Comparison of ENCODE assay signal across 3 cellular contexts in the genomic region with DNA sequence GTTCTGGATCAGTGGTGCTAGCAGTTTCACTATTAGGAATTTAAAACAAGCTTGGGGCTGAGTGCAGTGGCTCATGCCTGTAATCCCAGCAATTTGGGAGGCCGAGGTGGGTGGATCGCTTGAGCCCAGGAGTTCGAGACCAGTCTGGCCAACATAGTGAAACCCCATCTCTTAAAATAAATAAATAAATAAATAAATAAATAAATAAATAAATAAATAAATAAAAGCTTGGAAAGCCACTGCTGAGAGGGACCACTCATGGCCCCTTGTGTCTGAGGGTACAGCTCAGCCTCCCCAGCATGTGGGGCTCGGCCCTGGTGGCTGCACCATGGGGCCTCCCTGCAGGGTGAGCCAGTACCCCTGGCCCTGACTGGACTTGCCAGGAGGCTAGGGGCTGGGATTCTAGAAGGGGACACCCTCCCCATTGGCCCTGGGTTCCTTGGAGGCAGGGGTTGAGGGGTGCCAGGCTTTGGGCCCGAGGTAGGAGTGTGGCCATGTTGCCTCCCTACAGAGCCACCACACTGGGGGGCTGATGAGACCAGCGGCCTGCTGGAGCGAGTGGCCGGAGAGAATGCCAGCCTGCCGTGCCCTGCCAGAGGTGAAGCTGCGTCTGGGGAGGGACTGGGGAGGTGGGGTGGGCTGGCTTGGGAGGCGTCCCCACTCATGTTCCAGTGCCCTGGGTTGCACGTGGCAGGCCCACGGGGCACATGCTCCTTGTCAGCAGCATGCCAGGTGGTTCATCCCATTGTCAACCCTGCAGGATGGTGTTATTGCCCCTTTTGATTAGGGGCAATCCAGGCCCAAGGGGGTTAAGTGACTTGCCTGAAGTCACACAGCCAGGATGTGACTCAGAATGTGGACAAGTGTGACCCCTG.
TF ChIP-seq lines count a peak whose summit lies in the region.

No MANE protein-coding gene starts in this region.

TF ChIP-seq in HEK293, 187 proteins besides CTCF, POLR2A, EP300 and RAD21 (continues in another document):
- peak; percentile 73; the same call in 1 of the 2 replicates for TF ChIP-seq ZNF404 (tag by site-specific recombination; IDR thresholded peaks at IDR 0.05)
- TF ChIP-seq, protein P1, sequence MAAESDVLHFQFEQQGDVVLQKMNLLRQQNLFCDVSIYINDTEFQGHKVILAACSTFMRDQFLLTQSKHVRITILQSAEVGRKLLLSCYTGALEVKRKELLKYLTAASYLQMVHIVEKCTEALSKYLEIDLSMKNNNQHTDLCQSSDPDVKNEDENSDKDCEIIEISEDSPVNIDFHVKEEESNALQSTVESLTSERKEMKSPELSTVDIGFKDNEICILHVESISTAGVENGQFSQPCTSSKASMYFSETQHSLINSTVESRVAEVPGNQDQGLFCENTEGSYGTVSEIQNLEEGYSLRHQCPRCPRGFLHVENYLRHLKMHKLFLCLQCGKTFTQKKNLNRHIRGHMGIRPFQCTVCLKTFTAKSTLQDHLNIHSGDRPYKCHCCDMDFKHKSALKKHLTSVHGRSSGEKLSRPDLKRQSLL (tag by site-specific recombination; IDR thresholded peaks at IDR 0.05): no peak
- TF ChIP-seq, protein P2, sequence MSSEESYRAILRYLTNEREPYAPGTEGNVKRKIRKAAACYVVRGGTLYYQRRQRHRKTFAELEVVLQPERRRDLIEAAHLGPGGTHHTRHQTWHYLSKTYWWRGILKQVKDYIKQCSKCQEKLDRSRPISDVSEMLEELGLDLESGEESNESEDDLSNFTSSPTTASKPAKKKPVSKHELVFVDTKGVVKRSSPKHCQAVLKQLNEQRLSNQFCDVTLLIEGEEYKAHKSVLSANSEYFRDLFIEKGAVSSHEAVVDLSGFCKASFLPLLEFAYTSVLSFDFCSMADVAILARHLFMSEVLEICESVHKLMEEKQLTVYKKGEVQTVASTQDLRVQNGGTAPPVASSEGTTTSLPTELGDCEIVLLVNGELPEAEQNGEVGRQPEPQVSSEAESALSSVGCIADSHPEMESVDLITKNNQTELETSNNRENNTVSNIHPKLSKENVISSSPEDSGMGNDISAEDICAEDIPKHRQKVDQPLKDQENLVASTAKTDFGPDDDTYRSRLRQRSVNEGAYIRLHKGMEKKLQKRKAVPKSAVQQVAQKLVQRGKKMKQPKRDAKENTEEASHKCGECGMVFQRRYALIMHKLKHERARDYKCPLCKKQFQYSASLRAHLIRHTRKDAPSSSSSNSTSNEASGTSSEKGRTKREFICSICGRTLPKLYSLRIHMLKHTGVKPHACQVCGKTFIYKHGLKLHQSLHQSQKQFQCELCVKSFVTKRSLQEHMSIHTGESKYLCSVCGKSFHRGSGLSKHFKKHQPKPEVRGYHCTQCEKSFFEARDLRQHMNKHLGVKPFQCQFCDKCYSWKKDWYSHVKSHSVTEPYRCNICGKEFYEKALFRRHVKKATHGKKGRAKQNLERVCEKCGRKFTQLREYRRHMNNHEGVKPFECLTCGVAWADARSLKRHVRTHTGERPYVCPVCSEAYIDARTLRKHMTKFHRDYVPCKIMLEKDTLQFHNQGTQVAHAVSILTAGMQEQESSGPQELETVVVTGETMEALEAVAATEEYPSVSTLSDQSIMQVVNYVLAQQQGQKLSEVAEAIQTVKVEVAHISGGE (tag by site-specific recombination; conservative IDR thresholded peaks at IDR 0.05; ENCODE audit: low read depth): peak; percentile 87
- TF ChIP-seq ZNF707 (tag by site-specific recombination; IDR thresholded peaks at IDR 0.05): no peak
- TF ChIP-seq, protein P3, sequence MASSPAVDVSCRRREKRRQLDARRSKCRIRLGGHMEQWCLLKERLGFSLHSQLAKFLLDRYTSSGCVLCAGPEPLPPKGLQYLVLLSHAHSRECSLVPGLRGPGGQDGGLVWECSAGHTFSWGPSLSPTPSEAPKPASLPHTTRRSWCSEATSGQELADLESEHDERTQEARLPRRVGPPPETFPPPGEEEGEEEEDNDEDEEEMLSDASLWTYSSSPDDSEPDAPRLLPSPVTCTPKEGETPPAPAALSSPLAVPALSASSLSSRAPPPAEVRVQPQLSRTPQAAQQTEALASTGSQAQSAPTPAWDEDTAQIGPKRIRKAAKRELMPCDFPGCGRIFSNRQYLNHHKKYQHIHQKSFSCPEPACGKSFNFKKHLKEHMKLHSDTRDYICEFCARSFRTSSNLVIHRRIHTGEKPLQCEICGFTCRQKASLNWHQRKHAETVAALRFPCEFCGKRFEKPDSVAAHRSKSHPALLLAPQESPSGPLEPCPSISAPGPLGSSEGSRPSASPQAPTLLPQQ (tag by site-specific recombination; IDR thresholded peaks at IDR 0.05): no peak
- 0 out of 2 replicates have a peak, but pooled peaks have one; percentile 41 for TF ChIP-seq ZNF514 (tag by site-specific recombination; IDR thresholded peaks at IDR 0.05)

TF ChIP-seq in H1, 55 proteins besides CTCF, POLR2A, EP300 and RAD21:
- no peak for TF ChIP-seq TAF7 (optimal IDR thresholded peaks at IDR 0.05; ENCODE audit: borderline replicate concordance, low read depth, low read length)
- TF ChIP-seq ZNF274 (IDR thresholded peaks at IDR 0.05; ENCODE audit: borderline replicate concordance, extremely low read depth, low read length): no peak
- TF ChIP-seq EZH2 (IDR thresholded peaks at IDR 0.05; ENCODE audit: low read depth, low read length, severe bottlenecking): no peak
- TF ChIP-seq CBX5 (IDR thresholded peaks at IDR 0.05; ENCODE audit: low read depth, low read length): no peak
- TF ChIP-seq YY1 (IDR thresholded peaks at IDR 0.05; ENCODE audit: low read depth, low read length): no peak
- no peak for TF ChIP-seq TBP (IDR thresholded peaks at IDR 0.05; ENCODE audit: low read depth, low read length)
- no peak for TF ChIP-seq TCF12 (IDR thresholded peaks at IDR 0.05; ENCODE audit: low read depth, low read length)
- no peak for TF ChIP-seq MAFK (IDR thresholded peaks at IDR 0.05; ENCODE audit: low read depth, low read length)

TF ChIP-seq in GM23338, 12 proteins besides CTCF, POLR2A, EP300 and RAD21:
- no peak for TF ChIP-seq ZNF114 (CRISPR knock-in tag; IDR thresholded peaks at IDR 0.05)
- TF ChIP-seq ZNF331 (CRISPR knock-in tag; IDR thresholded peaks at IDR 0.05; ENCODE audit: low read depth): no peak
- TF ChIP-seq EZH2phosphoT487 (IDR thresholded peaks at IDR 0.05; ENCODE audit: unreplicated experiment): no peak
- TF ChIP-seq, protein P4, sequence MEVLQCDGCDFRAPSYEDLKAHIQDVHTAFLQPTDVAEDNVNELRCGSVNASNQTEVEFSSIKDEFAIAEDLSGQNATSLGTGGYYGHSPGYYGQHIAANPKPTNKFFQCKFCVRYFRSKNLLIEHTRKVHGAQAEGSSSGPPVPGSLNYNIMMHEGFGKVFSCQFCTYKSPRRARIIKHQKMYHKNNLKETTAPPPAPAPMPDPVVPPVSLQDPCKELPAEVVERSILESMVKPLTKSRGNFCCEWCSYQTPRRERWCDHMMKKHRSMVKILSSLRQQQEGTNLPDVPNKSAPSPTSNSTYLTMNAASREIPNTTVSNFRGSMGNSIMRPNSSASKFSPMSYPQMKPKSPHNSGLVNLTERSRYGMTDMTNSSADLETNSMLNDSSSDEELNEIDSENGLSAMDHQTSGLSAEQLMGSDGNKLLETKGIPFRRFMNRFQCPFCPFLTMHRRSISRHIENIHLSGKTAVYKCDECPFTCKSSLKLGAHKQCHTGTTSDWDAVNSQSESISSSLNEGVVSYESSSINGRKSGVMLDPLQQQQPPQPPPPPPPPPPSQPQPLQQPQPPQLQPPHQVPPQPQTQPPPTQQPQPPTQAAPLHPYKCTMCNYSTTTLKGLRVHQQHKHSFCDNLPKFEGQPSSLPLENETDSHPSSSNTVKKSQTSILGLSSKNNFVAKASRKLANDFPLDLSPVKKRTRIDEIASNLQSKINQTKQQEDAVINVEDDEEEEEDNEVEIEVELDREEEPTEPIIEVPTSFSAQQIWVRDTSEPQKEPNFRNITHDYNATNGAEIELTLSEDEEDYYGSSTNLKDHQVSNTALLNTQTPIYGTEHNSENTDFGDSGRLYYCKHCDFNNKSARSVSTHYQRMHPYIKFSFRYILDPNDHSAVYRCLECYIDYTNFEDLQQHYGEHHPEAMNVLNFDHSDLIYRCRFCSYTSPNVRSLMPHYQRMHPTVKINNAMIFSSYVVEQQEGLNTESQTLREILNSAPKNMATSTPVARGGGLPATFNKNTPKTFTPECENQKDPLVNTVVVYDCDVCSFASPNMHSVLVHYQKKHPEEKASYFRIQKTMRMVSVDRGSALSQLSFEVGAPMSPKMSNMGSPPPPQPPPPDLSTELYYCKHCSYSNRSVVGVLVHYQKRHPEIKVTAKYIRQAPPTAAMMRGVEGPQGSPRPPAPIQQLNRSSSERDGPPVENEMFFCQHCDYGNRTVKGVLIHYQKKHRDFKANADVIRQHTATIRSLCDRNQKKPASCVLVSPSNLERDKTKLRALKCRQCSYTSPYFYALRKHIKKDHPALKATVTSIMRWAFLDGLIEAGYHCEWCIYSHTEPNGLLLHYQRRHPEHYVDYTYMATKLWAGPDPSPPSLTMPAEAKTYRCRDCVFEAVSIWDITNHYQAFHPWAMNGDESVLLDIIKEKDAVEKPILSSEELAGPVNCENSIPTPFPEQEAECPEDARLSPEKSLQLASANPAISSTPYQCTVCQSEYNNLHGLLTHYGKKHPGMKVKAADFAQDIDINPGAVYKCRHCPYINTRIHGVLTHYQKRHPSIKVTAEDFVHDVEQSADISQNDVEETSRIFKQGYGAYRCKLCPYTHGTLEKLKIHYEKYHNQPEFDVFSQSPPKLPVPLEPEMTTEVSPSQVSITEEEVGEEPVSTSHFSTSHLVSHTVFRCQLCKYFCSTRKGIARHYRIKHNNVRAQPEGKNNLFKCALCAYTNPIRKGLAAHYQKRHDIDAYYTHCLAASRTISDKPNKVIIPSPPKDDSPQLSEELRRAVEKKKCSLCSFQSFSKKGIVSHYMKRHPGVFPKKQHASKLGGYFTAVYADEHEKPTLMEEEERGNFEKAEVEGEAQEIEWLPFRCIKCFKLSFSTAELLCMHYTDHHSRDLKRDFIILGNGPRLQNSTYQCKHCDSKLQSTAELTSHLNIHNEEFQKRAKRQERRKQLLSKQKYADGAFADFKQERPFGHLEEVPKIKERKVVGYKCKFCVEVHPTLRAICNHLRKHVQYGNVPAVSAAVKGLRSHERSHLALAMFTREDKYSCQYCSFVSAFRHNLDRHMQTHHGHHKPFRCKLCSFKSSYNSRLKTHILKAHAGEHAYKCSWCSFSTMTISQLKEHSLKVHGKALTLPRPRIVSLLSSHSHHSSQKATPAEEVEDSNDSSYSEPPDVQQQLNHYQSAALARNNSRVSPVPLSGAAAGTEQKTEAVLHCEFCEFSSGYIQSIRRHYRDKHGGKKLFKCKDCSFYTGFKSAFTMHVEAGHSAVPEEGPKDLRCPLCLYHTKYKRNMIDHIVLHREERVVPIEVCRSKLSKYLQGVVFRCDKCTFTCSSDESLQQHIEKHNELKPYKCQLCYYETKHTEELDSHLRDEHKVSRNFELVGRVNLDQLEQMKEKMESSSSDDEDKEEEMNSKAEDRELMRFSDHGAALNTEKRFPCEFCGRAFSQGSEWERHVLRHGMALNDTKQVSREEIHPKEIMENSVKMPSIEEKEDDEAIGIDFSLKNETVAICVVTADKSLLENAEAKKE (CRISPR knock-in tag; IDR thresholded peaks at IDR 0.05): no peak
